In the genomic region with DNA sequence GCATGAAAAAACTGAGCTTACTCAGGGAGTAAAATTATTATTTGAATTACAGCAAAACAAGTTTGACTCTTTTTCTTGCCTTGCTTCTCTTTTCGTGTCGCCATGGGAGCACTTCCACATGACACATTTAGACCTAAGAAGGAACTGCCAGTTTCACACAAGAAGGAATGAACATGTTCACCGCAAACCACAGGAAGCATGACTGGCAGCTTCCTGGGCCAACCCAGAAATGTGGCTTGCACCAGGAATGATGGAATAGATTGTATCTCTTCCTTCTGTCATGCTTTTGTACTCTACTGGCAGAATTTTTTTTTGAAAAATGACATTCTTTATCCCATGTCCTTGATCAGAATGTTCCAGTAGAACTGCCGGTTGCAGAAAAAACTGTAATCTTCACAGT, we compare ENCODE assay signal across 1 cellular context.
TF ChIP-seq lines count a peak whose summit lies in the region.

No MANE protein-coding gene starts in this region.

TF ChIP-seq in K562, 482 proteins besides CTCF, POLR2A, EP300 and RAD21 (continued from another document and continues in another):
- TF ChIP-seq TEAD4 (IDR thresholded peaks at IDR 0.05; ENCODE audit: low read length) (peak; percentile 77), TEAD4 (CRISPR knock-in tag; IDR thresholded peaks at IDR 0.05; ENCODE audit: borderline replicate concordance) (no peak), CREB3L1 (IDR thresholded peaks at IDR 0.05; ENCODE audit: borderline replicate concordance, low read depth) (no peak), MED1 (CRISPR knock-in tag; IDR thresholded peaks at IDR 0.05; ENCODE audit: borderline replicate concordance) (no peak), ZNF184 (CRISPR knock-in tag; IDR thresholded peaks at IDR 0.05) (no peak), SNAPC5 (CRISPR knock-in tag; IDR thresholded peaks at IDR 0.05) (no peak), GABPA (tag; conservative IDR thresholded peaks at IDR 0.05; ENCODE audit: low read depth) (peak; percentile 68), SPI1 (IDR thresholded peaks at IDR 0.05; ENCODE audit: borderline replicate concordance, low read depth, low read length) (peak; percentile 78), EWSR1 (IDR thresholded peaks at IDR 0.05; ENCODE audit: borderline replicate concordance, low read depth, partially characterized antibody) (no peak), SMAD1 (IDR thresholded peaks at IDR 0.05; ENCODE audit: low read depth, low read length, partially characterized antibody) (no peak), DACH1 (IDR thresholded peaks at IDR 0.05; ENCODE audit: partially characterized antibody) (no peak), BHLHE40 (IDR thresholded peaks at IDR 0.05; ENCODE audit: low read length) (peak; percentile 45; the same call in 1 of the 2 replicates), ARNT (IDR thresholded peaks at IDR 0.05) (0 out of 4 replicates have a peak, but pooled peaks of 1 of the 2 experiments have one; percentile 31), ATF1 (CRISPR knock-in tag; IDR thresholded peaks at IDR 0.05) (no peak), ATF1 (tag; IDR thresholded peaks at IDR 0.05) (0 out of 2 replicates have a peak, but pooled peaks have one; percentile 38), JUND (IDR thresholded peaks at IDR 0.05; ENCODE audit: borderline replicate concordance, low read depth, low read length) (peak; percentile 21; the same call in 1 of the 2 replicates), JUND (tag; IDR thresholded peaks at IDR 0.05; ENCODE audit: borderline replicate concordance, low read depth, low read length) (peak; percentile 10; the same call in 1 of the 3 replicates), SMARCC2 (IDR thresholded peaks at IDR 0.05; ENCODE audit: low read depth) (no peak), C11orf30 (IDR thresholded peaks at IDR 0.05; ENCODE audit: low read depth) (peak; percentile 23; the same call in 1 of the 2 replicates), JUN (IDR thresholded peaks at IDR 0.05; ENCODE audit: borderline replicate concordance, low read depth, low read length) (no peak), JUN (CRISPR knock-in tag; IDR thresholded peaks at IDR 0.05; ENCODE audit: borderline replicate concordance) (0 out of 2 replicates have a peak, but pooled peaks have one; percentile 51), DPF2 (IDR thresholded peaks at IDR 0.05) (peak; percentile 56), MBD2 (IDR thresholded peaks at IDR 0.05; ENCODE audit: borderline replicate concordance, low read depth) (no peak), FOS (IDR thresholded peaks at IDR 0.05; ENCODE audit: extremely low read depth, insufficient read length) (peak; percentile 6), HES1 (IDR thresholded peaks at IDR 0.05; ENCODE audit: low read depth) (peak; percentile 92), ZNF384 (IDR thresholded peaks at IDR 0.05; ENCODE audit: low read depth, low read length) (peak; percentile 48; the same call in 1 of the 2 replicates), ESRRA (IDR thresholded peaks at IDR 0.05; ENCODE audit: borderline replicate concordance, low read depth) (peak; percentile 95; the same call in 1 of the 2 replicates)
- TF ChIP-seq, protein P1, sequence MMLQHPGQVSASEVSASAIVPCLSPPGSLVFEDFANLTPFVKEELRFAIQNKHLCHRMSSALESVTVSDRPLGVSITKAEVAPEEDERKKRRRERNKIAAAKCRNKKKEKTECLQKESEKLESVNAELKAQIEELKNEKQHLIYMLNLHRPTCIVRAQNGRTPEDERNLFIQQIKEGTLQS (IDR thresholded peaks at IDR 0.05) = peak; percentile 53; the same call in 1 of the 2 replicates
- TF ChIP-seq, protein P1 (CRISPR knock-in tag; conservative IDR thresholded peaks at IDR 0.05) = no peak
- TF ChIP-seq, protein P2, sequence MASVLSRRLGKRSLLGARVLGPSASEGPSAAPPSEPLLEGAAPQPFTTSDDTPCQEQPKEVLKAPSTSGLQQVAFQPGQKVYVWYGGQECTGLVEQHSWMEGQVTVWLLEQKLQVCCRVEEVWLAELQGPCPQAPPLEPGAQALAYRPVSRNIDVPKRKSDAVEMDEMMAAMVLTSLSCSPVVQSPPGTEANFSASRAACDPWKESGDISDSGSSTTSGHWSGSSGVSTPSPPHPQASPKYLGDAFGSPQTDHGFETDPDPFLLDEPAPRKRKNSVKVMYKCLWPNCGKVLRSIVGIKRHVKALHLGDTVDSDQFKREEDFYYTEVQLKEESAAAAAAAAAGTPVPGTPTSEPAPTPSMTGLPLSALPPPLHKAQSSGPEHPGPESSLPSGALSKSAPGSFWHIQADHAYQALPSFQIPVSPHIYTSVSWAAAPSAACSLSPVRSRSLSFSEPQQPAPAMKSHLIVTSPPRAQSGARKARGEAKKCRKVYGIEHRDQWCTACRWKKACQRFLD (CRISPR knock-in tag; IDR thresholded peaks at IDR 0.05) = peak; percentile 82; the same call in 1 of the 2 replicates
- TF ChIP-seq, protein P3, sequence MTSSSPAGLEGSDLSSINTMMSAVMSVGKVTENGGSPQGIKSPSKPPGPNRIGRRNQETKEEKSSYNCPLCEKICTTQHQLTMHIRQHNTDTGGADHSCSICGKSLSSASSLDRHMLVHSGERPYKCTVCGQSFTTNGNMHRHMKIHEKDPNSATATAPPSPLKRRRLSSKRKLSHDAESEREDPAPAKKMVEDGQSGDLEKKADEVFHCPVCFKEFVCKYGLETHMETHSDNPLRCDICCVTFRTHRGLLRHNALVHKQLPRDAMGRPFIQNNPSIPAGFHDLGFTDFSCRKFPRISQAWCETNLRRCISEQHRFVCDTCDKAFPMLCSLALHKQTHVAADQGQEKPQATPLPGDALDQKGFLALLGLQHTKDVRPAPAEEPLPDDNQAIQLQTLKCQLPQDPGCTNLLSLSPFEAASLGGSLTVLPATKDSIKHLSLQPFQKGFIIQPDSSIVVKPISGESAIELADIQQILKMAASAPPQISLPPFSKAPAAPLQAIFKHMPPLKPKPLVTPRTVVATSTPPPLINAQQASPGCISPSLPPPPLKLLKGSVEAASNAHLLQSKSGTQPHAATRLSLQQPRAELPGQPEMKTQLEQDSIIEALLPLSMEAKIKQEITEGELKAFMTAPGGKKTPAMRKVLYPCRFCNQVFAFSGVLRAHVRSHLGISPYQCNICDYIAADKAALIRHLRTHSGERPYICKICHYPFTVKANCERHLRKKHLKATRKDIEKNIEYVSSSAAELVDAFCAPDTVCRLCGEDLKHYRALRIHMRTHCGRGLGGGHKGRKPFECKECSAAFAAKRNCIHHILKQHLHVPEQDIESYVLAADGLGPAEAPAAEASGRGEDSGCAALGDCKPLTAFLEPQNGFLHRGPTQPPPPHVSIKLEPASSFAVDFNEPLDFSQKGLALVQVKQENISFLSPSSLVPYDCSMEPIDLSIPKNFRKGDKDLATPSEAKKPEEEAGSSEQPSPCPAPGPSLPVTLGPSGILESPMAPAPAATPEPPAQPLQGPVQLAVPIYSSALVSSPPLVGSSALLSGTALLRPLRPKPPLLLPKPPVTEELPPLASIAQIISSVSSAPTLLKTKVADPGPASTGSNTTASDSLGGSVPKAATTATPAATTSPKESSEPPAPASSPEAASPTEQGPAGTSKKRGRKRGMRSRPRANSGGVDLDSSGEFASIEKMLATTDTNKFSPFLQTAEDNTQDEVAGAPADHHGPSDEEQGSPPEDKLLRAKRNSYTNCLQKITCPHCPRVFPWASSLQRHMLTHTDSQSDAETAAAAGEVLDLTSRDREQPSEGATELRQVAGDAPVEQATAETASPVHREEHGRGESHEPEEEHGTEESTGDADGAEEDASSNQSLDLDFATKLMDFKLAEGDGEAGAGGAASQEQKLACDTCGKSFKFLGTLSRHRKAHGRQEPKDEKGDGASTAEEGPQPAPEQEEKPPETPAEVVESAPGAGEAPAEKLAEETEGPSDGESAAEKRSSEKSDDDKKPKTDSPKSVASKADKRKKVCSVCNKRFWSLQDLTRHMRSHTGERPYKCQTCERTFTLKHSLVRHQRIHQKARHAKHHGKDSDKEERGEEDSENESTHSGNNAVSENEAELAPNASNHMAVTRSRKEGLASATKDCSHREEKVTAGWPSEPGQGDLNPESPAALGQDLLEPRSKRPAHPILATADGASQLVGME (CRISPR knock-in tag; IDR thresholded peaks at IDR 0.05) = no peak
- TF ChIP-seq, protein P4, sequence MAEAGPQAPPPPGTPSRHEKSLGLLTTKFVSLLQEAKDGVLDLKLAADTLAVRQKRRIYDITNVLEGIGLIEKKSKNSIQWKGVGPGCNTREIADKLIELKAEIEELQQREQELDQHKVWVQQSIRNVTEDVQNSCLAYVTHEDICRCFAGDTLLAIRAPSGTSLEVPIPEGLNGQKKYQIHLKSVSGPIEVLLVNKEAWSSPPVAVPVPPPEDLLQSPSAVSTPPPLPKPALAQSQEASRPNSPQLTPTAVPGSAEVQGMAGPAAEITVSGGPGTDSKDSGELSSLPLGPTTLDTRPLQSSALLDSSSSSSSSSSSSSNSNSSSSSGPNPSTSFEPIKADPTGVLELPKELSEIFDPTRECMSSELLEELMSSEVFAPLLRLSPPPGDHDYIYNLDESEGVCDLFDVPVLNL (CRISPR knock-in tag; IDR thresholded peaks at IDR 0.05; ENCODE audit: low read depth) = no peak
- TF ChIP-seq, protein P5, sequence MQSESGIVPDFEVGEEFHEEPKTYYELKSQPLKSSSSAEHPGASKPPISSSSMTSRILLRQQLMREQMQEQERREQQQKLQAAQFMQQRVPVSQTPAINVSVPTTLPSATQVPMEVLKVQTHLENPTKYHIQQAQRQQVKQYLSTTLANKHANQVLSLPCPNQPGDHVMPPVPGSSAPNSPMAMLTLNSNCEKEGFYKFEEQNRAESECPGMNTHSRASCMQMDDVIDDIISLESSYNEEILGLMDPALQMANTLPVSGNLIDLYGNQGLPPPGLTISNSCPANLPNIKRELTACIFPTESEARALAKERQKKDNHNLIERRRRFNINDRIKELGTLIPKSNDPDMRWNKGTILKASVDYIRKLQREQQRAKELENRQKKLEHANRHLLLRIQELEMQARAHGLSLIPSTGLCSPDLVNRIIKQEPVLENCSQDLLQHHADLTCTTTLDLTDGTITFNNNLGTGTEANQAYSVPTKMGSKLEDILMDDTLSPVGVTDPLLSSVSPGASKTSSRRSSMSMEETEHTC (IDR thresholded peaks at IDR 0.05) = peak; percentile 26; the same call in 1 of the 2 replicates
- TF ChIP-seq, protein P6, sequence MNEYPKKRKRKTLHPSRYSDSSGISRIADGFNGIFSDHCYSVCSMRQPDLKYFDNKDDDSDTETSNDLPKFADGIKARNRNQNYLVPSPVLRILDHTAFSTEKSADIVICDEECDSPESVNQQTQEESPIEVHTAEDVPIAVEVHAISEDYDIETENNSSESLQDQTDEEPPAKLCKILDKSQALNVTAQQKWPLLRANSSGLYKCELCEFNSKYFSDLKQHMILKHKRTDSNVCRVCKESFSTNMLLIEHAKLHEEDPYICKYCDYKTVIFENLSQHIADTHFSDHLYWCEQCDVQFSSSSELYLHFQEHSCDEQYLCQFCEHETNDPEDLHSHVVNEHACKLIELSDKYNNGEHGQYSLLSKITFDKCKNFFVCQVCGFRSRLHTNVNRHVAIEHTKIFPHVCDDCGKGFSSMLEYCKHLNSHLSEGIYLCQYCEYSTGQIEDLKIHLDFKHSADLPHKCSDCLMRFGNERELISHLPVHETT (CRISPR knock-in tag; conservative IDR thresholded peaks at IDR 0.05 in 1 of 2, IDR thresholded peaks at IDR 0.05 in 1 of 2) = peak in 1 of 2 experiments; percentile 73; a peak in 1 of 4 replicates
- TF ChIP-seq, protein P7, sequence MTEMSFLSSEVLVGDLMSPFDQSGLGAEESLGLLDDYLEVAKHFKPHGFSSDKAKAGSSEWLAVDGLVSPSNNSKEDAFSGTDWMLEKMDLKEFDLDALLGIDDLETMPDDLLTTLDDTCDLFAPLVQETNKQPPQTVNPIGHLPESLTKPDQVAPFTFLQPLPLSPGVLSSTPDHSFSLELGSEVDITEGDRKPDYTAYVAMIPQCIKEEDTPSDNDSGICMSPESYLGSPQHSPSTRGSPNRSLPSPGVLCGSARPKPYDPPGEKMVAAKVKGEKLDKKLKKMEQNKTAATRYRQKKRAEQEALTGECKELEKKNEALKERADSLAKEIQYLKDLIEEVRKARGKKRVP (CRISPR knock-in tag; IDR thresholded peaks at IDR 0.05) = 0 out of 2 replicates have a peak, but pooled peaks have one; percentile 43
